In the genomic region with DNA sequence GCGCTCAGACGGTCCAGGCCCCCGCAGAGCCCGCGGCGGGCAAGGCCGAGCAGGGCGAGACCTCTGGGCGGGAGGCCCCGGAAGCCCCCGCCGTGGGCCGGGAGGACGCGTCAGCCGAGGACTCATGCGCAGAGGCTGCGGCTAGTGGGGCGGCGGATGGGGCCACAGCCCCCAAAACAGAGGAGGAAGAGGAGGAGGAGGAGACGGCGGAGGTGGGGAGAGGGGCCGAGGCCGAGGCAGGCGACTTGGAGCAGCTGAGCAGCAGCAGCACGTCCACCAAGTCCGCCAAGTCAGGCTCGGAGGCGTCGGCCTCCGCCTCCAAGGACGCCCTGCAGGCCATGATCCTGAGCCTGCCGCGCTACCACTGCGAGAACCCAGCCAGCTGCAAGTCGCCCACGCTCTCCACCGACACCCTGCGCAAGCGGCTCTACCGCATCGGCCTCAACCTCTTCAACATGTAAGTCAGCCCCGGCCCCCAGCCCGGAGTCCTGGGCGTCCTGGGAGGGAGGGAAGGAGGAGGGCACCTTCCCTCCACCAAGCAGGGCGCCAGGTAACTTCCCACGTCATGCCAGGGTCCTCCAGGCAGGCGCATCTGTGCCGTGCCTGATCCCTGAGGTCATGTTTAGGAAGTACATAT, we compare ENCODE assay signal across 9 cellular contexts.
DNase-seq lines count a peak whose midpoint lies in the region; ATAC-seq lines count a peak whose summit lies in the region.
"Had no signal": no experiment of that assay in that cellular context is flagged by ENCODE, and none has a peak within 500 bp of the region (broad histone marks: within the 10 kb centered on the region; RNA-seq: fewer than 3 reads in every experiment).

No MANE protein-coding gene starts in this region.

- no peaks in the 10 kb centered on the region for H3K4me1 ChIP-seq in CD8-positive, alpha-beta memory T cell (ENCODE audit: insufficient read depth, low read length)

- intact Hi-C loops in left ventricle myocardium superior (cut with micrococcal nuclease): no loop called here

- H3K9me3 Mint-ChIP-seq in CD8-positive, alpha-beta memory T cell: no peaks in the 10 kb centered on the region
- H3K9me3 Mint-ChIP-seq in activated T-cell treated with anti-CD3 and anti-CD28 coated beads, Interleukin-2, amount 50 U/mL, for 72 hours: no peaks in the 10 kb centered on the region
- H3K9me3 Mint-ChIP-seq: central memory CD8-positive, alpha-beta T cell had no signal

- no peaks in the 10 kb centered on the region for H3K27me3 ChIP-seq in CD8-positive, alpha-beta memory T cell (ENCODE audit: insufficient read depth, low read length, poor library complexity, severe bottlenecking)

- H3K4me3 ChIP-seq in CD8-positive, alpha-beta memory T cell (ENCODE audit: low read length): no peak overlapping the region
- H3K4me3 ChIP-seq in skeletal muscle cell (ENCODE audit: low read depth, low read length): peak overlapping the region; percentile 11

- peak overlapping the region in 5 of 7 donors; percentile 65 to 79 (median 76) for H3K4me3 Mint-ChIP-seq in CD8-positive, alpha-beta memory T cell
- peak overlapping the region; percentile 50 to 79 for H3K4me3 Mint-ChIP-seq in activated T-cell treated with anti-CD3 and anti-CD28 coated beads, Interleukin-2, amount 50 U/mL, for 72 hours
- H3K4me3 Mint-ChIP-seq: central memory CD8-positive, alpha-beta T cell had no signal

- ATAC-seq in activated T-cell treated with anti-CD3 and anti-CD28 coated beads, Interleukin-2, amount 50 U/mL, for 72 hours (replicated peaks in 1 of 2): peak; percentile 39 to 83
- ATAC-seq in left ventricle myocardium superior: peak; percentile 71
- no peak for ATAC-seq in GM18873 (IDR thresholded peaks at IDR 0.05; ENCODE audit: low FRiP score, unreplicated experiment)
- ATAC-seq in HG03139 (IDR thresholded peaks at IDR 0.05; ENCODE audit: unreplicated experiment): no peak

- no peak overlapping the region for H3K27ac ChIP-seq in CD8-positive, alpha-beta memory T cell (ENCODE audit: low read depth, low read length)

- H3K9me3 ChIP-seq in CD8-positive, alpha-beta memory T cell (ENCODE audit: low read length): no peaks in the 10 kb centered on the region

- H3K27me3 Mint-ChIP-seq in CD8-positive, alpha-beta memory T cell: peaks cover 19 to 42% of the 10 kb centered on the region in 2 donors
- peaks cover 16% of the 10 kb centered on the region for H3K27me3 Mint-ChIP-seq in activated T-cell treated with anti-CD3 and anti-CD28 coated beads, Interleukin-2, amount 50 U/mL, for 72 hours (ENCODE audit: low read depth)

- peaks cover 0 to 15% (median 6%) of the 10 kb centered on the region in 3 donors for H3K4me1 Mint-ChIP-seq in CD8-positive, alpha-beta memory T cell
- no peaks in the 10 kb centered on the region for H3K4me1 Mint-ChIP-seq in activated T-cell treated with anti-CD3 and anti-CD28 coated beads, Interleukin-2, amount 50 U/mL, for 72 hours (ENCODE audit: low read depth)
- H3K4me1 Mint-ChIP-seq: central memory CD8-positive, alpha-beta T cell had no signal

- H3K36me3 ChIP-seq in CD8-positive, alpha-beta memory T cell (ENCODE audit: insufficient read depth, low read length): no peaks in the 10 kb centered on the region

- DNase-seq in CD8-positive, alpha-beta memory T cell: peak in 1 of 5 donors; percentile 20
- peak; percentile 25 to 56 for DNase-seq in activated T-cell treated with anti-CD3 and anti-CD28 coated beads, Interleukin-2, amount 50 U/mL, for 72 hours
- DNase-seq in left ventricle myocardium superior (peak; percentile 57), skeletal muscle cell (ENCODE audit: low read depth) (peak; percentile 4), NCI-H146 treated with DMSO at 0.1 percent for 48 hours (lab: John Stamatoyannopoulos, UW; ENCODE audit: unreplicated experiment) (no peak), RPMI8226 (no peak)

- POLR2A ChIA-PET in CD8-positive, alpha-beta memory T cell (lab: Charles Lee): no interaction called here

- H3K27ac Mint-ChIP-seq in CD8-positive, alpha-beta memory T cell: peak overlapping the region in 1 of 8 donors; percentile 61
- H3K27ac Mint-ChIP-seq in activated T-cell treated with anti-CD3 and anti-CD28 coated beads, Interleukin-2, amount 50 U/mL, for 72 hours: peak overlapping the region; percentile 93

- H3K36me3 Mint-ChIP-seq in CD8-positive, alpha-beta memory T cell: no peaks in the 10 kb centered on the region
- no peaks in the 10 kb centered on the region for H3K36me3 Mint-ChIP-seq in activated T-cell treated with anti-CD3 and anti-CD28 coated beads, Interleukin-2, amount 50 U/mL, for 72 hours (ENCODE audit: insufficient read depth in 2 of 2)

- CTCF ChIA-PET in CD8-positive, alpha-beta memory T cell (lab: Charles Lee): no interaction called here

Comparison
In these comparisons a context has a peak if more than half of its experiments do, and no peak if none do; other contexts are left out.
1. DNase-seq: peak in activated T-cell treated with anti-CD3 and anti-CD28 coated beads, Interleukin-2, amount 50 U/mL, for 72 hours (2 of 2), left ventricle myocardium superior (single experiment) and skeletal muscle cell (single experiment); none in NCI-H146 treated with DMSO at 0.1 percent for 48 hours (single experiment) and RPMI8226 (single experiment).
2. ATAC-seq: peak in activated T-cell treated with anti-CD3 and anti-CD28 coated beads, Interleukin-2, amount 50 U/mL, for 72 hours (2 of 2) and left ventricle myocardium superior (single experiment); none in GM18873 (single experiment) and HG03139 (single experiment).